In the genomic region with DNA sequence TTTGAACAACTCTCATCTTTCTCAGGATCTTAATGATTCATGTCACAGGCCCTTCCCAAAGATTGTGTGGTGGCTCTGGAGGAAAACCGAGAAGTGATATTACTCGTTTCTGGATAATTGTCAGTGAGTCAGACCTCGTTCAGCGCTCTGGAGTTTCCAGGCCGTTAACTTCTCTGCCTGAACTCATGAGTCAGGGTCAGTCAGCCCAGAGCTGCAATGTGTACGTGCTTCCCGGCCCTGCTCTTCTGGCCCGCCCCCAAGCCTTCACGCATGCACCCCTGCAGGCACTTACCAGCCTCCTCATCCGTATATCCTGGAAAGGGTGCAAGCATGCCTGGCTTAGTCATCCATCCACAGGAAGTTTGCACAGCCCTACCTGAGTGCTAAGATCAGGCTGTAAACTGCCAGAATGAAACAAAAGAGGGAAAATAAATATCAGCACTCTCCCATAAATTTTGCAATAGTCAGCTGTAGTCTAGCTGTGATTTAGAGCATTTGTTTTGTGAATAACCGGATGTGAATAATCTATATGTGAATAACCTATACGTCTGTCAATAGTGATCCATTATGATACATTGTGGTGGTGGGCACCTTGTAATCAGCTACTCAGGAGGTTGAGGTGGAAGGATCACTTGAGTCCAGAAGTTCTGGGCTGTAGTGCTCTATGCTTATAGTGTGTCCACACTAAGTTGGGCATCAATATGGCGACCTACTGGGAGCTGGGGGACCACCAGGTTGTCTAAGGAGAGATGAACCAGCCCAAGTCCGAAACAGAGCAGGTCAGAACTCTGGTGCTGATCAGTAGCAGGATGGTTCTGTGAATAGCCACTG, we compare ENCODE assay signal across 9 cellular contexts. TPM values are rescaled to one million over a fixed set of nuclear protein-coding genes. Genes with fewer than 3 reads are reported as not detected.
DNase-seq lines count a peak whose midpoint lies in the region; ATAC-seq and TF ChIP-seq lines count a peak whose summit lies in the region.
"Had no signal": no experiment of that assay in that cellular context is flagged by ENCODE, and none has a peak within 500 bp of the region (broad histone marks: within the 10 kb centered on the region; RNA-seq: fewer than 3 reads in every experiment).

No MANE protein-coding gene starts in this region.

- no peaks in the 10 kb centered on the region for H3K9me2 ChIP-seq in hepatocyte (replicated peaks; ENCODE audit: insufficient read depth)

- TF ChIP-seq CTCF in hepatocyte (IDR thresholded peaks at IDR 0.05; ENCODE audit: poor library complexity), result no peak
- no peak for TF ChIP-seq CTCF in CD8-positive, alpha-beta T cell (IDR thresholded peaks at IDR 0.05)

- H3K27me3 ChIP-seq in BLaER1 (no peaks in the 10 kb centered on the region), hepatocyte (no peaks in the 10 kb centered on the region)
- no peaks in the 10 kb centered on the region for H3K27me3 ChIP-seq in CD8-positive, alpha-beta T cell (ENCODE audit: insufficient read depth, low read length)

- H3K4me1 Mint-ChIP-seq in activated T-cell treated with anti-CD3 and anti-CD28 coated beads, Interleukin-2, amount 50 U/mL, for 72 hours (ENCODE audit: low read depth), result peaks cover 23% of the 10 kb centered on the region
- no peaks in the 10 kb centered on the region for H3K4me1 Mint-ChIP-seq in CD8-positive, alpha-beta T cell (ENCODE audit: low read depth)

- no peaks in the 10 kb centered on the region for H3K36me3 Mint-ChIP-seq in activated T-cell treated with anti-CD3 and anti-CD28 coated beads, Interleukin-2, amount 50 U/mL, for 72 hours (ENCODE audit: insufficient read depth in 2 of 2)
- H3K36me3 Mint-ChIP-seq in CD8-positive, alpha-beta T cell, result no peaks in the 10 kb centered on the region
- H3K36me3 Mint-ChIP-seq: natural killer cell treated with Interleukin-12 subunit alpha and Interleukin-12 subunit beta and Interleukin-15 and Interleukin-18, amount 100 ng/mL, for 72 hours had no signal

- no peaks in the 10 kb centered on the region for H4K20me1 ChIP-seq in BLaER1
- no peaks in the 10 kb centered on the region for H4K20me1 ChIP-seq in hepatocyte (ENCODE audit: insufficient read depth, poor library complexity, severe bottlenecking)

- no peaks in the 10 kb centered on the region for H3K79me2 ChIP-seq in hepatocyte

- H2AFZ ChIP-seq in hepatocyte, result no peak overlapping the region

- H3K9me3 Mint-ChIP-seq in activated T-cell treated with anti-CD3 and anti-CD28 coated beads, Interleukin-2, amount 50 U/mL, for 72 hours, result no peaks in the 10 kb centered on the region
- H3K9me3 Mint-ChIP-seq in CD8-positive, alpha-beta T cell, result no peaks in the 10 kb centered on the region
- H3K9me3 Mint-ChIP-seq: natural killer cell treated with Interleukin-12 subunit alpha and Interleukin-12 subunit beta and Interleukin-15 and Interleukin-18, amount 100 ng/mL, for 72 hours had no signal

- H3K9ac ChIP-seq in BLaER1, result peak overlapping the region; percentile 1; the same call in 1 of the 2 replicates

- H3K9me3 ChIP-seq in BLaER1, result no peaks in the 10 kb centered on the region
- no peaks in the 10 kb centered on the region for H3K9me3 ChIP-seq in hepatocyte (ENCODE audit: low read depth)
- H3K9me3 ChIP-seq in CD8-positive, alpha-beta T cell (ENCODE audit: low read length), result no peaks in the 10 kb centered on the region

- H3K27me3 Mint-ChIP-seq in activated T-cell treated with anti-CD3 and anti-CD28 coated beads, Interleukin-2, amount 50 U/mL, for 72 hours (ENCODE audit: low read depth), result peaks cover 8% of the 10 kb centered on the region
- H3K27me3 Mint-ChIP-seq in CD8-positive, alpha-beta T cell (ENCODE audit: low read depth), result peaks cover 2% of the 10 kb centered on the region

- no peak overlapping the region for H3K27ac Mint-ChIP-seq in activated T-cell treated with anti-CD3 and anti-CD28 coated beads, Interleukin-2, amount 50 U/mL, for 72 hours
- H3K27ac Mint-ChIP-seq in CD8-positive, alpha-beta T cell, result no peak overlapping the region
- H3K27ac Mint-ChIP-seq: natural killer cell treated with Interleukin-12 subunit alpha and Interleukin-12 subunit beta and Interleukin-15 and Interleukin-18, amount 100 ng/mL, for 72 hours had no signal

- no peak overlapping the region for H3K27ac ChIP-seq in BLaER1
- peak overlapping the region; percentile 94 for H3K27ac ChIP-seq in hepatocyte
- H3K27ac ChIP-seq in CD8-positive, alpha-beta T cell (ENCODE audit: low read depth, low read length), result no peak overlapping the region

- H3K36me3 ChIP-seq in BLaER1 (no peaks in the 10 kb centered on the region), hepatocyte (replicated peaks; ENCODE audit: insufficient read depth, low read depth) (no peaks in the 10 kb centered on the region)
- no peaks in the 10 kb centered on the region for H3K36me3 ChIP-seq in CD8-positive, alpha-beta T cell (ENCODE audit: insufficient read depth, low read length)

- 32% methylated on average over 14 of the region's 14 CpGs for WGBS in hepatocyte (ENCODE audit: low lambda C conversion rate, missing lambda C conversion rate)

- H3K4me3 Mint-ChIP-seq in activated T-cell treated with anti-CD3 and anti-CD28 coated beads, Interleukin-2, amount 50 U/mL, for 72 hours, result peak overlapping the region; percentile 30 to 38
- no peak overlapping the region for H3K4me3 Mint-ChIP-seq in CD8-positive, alpha-beta T cell
- H3K4me3 Mint-ChIP-seq: natural killer cell treated with Interleukin-12 subunit alpha and Interleukin-12 subunit beta and Interleukin-15 and Interleukin-18, amount 100 ng/mL, for 72 hours had no signal

- DNase-seq in NCI-H146 treated with DMSO at 0.1 percent for 48 hours (lab: John Stamatoyannopoulos, UW; ENCODE audit: unreplicated experiment) (peak; percentile 49), hepatocyte (ENCODE audit: low spot score) (peak; percentile 95), cortex of kidney (lab: John Stamatoyannopoulos, UW) (no peak)
- DNase-seq in activated T-cell treated with anti-CD3 and anti-CD28 coated beads, Interleukin-2, amount 50 U/mL, for 72 hours, result peak; percentile 44 to 65
- peak; percentile 14 for DNase-seq in stimulated activated CD4-positive, alpha-beta T cell treated with anti-CD3 and anti-CD28 coated beads, Interleukin-12 subunit alpha, Interleukin-12 subunit beta, amount 100 ng/mL, for 4 hours
- no peak for DNase-seq in CD8-positive, alpha-beta T cell

- peak; percentile 77 for ATAC-seq in GM21529 (IDR thresholded peaks at IDR 0.05; ENCODE audit: unreplicated experiment)
- peak; percentile 96 to 97 for ATAC-seq in activated T-cell treated with anti-CD3 and anti-CD28 coated beads, Interleukin-2, amount 50 U/mL, for 72 hours (replicated peaks in 1 of 2)
- no peak for ATAC-seq in CD8-positive, alpha-beta T cell

- CTCF ChIA-PET in CD8-positive, alpha-beta T cell (lab: Charles Lee), result no interaction called here

- peak overlapping the region; percentile 53 for H3K4me2 ChIP-seq in BLaER1
- H3K4me2 ChIP-seq in hepatocyte, result peak overlapping the region; percentile 24

- H3K4me1 ChIP-seq in BLaER1 (peaks cover 29% of the 10 kb centered on the region), hepatocyte (ENCODE audit: insufficient read depth) (peaks cover 5% of the 10 kb centered on the region)
- no peaks in the 10 kb centered on the region for H3K4me1 ChIP-seq in CD8-positive, alpha-beta T cell (ENCODE audit: insufficient read depth, low read length)

- POLR2A ChIA-PET in CD8-positive, alpha-beta T cell (lab: Charles Lee), result no interaction called here

- H3K4me3 ChIP-seq in BLaER1, result no peak overlapping the region
- H3K4me3 ChIP-seq in hepatocyte, result no peak overlapping the region
- no peak overlapping the region for H3K4me3 ChIP-seq in CD8-positive, alpha-beta T cell (ENCODE audit: low read depth, low read length)

- intact Hi-C loops in CD8-positive, alpha-beta T cell (cut with DNase I, micrococcal nuclease), result no loop called here

RNA-seq across cellular contexts. Expression of a gene that starts 35.3 kb away (rescaled TPM):
- 10 to 100 TPM; 14.2 to 15.5 TPM for total RNA-seq in activated T-cell treated with anti-CD3 and anti-CD28 coated beads, Interleukin-2, amount 50 U/mL, for 72 hours
- 19.2 and 27.8 TPM in 2 replicates for total RNA-seq in hepatocyte
- 43.5 and 47.9 TPM in 2 replicates for polyA plus RNA-seq in hepatocyte
- total RNA-seq in CD8-positive, alpha-beta T cell, result 10 to 100 TPM in 1 of 2 experiments, 1 to 10 TPM in 1; 7.5 to 12.3 TPM

Comparison
In these comparisons a context has a peak if more than half of its experiments do, and no peak if none do; other contexts are left out.
1. DNase-seq: peak in NCI-H146 treated with DMSO at 0.1 percent for 48 hours (single experiment), activated T-cell treated with anti-CD3 and anti-CD28 coated beads, Interleukin-2, amount 50 U/mL, for 72 hours (2 of 2), hepatocyte (single experiment) and stimulated activated CD4-positive, alpha-beta T cell treated with anti-CD3 and anti-CD28 coated beads, Interleukin-12 subunit alpha, Interleukin-12 subunit beta, amount 100 ng/mL, for 4 hours (single experiment); none in CD8-positive, alpha-beta T cell (0 of 7) and cortex of kidney (single experiment).